ENCODE assay signal across 39 cellular contexts in genomic region chr17:36793976-36794375, GRCh38.
"Had no signal": no experiment of that assay in that cellular context is flagged by ENCODE, and none has a peak within 500 bp of the region (broad histone marks: within the 10 kb centered on the region; RNA-seq: fewer than 3 reads in every experiment).

No MANE protein-coding gene starts in this region.

- H3K4me3 Mint-ChIP-seq: activated naive CD4-positive, alpha-beta T cell treated with anti-CD3 and anti-CD28 coated beads for 36 hours; activated naive CD4-positive, alpha-beta T cell treated with anti-CD3 and anti-CD28 coated beads, Interleukin-2, amount 10 ng/mL, durations not matched to agents 7 days and 5 days; activated naive CD4-positive, alpha-beta T cell treated with anti-CD3 and anti-CD28 coated beads, Interleukin-2, amount 50 U/mL, for 24 hours; activated naive CD8-positive, alpha-beta T cell; activated naive CD8-positive, alpha-beta T cell treated with anti-CD3 and anti-CD28 coated beads for 36 hours; activated naive CD8-positive, alpha-beta T cell treated with anti-CD3 and anti-CD28 coated beads, Interleukin-2, amount 10 ng/mL, durations not matched to agents 7 days and 5 days; activated naive CD8-positive, alpha-beta T cell treated with anti-CD3 and anti-CD28 coated beads, Interleukin-2, amount 50 U/mL, for 24 hours; activated T-cell treated with anti-CD3 and anti-CD28 coated beads, Interleukin-2, amount 50 U/mL, for 24 hours; activated T-cell treated with anti-CD3 and anti-CD28 coated beads, Interleukin-2, amount 50 U/mL, for 4 hours; activated T-cell treated with anti-CD3 and anti-CD28 coated beads, Interleukin-2, amount 50 U/mL, for 72 hours; activated T-helper 1 cell treated with anti-CD3 and anti-CD28 coated beads, Interleukin-12 subunit alpha, Interleukin-12 subunit beta, Interleukin-2, Interleukin-4 antibody, amounts not matched to agents 30 ng/mL and 10 ng/mL and 1 ng/mL, durations not matched to agents 14 hours and 24 hours and 36 hours; activated T-helper 17 cell treated with anti-CD3 and anti-CD28 coated beads, Interleukin-2, amount 50 U/mL, for 72 hours; brain; central memory CD8-positive, alpha-beta T cell had no signal

- H3K4me1 ChIP-seq: adrenal gland, ascending aorta, body of pancreas, breast epithelium had no signal

- H3K9me3 Mint-ChIP-seq: activated naive CD4-positive, alpha-beta T cell treated with anti-CD3 and anti-CD28 coated beads for 36 hours; activated naive CD4-positive, alpha-beta T cell treated with anti-CD3 and anti-CD28 coated beads, Interleukin-2, amount 10 ng/mL, durations not matched to agents 7 days and 5 days; activated naive CD4-positive, alpha-beta T cell treated with anti-CD3 and anti-CD28 coated beads, Interleukin-2, amount 50 U/mL, for 72 hours; activated naive CD8-positive, alpha-beta T cell treated with anti-CD3 and anti-CD28 coated beads, Interleukin-2, amount 10 ng/mL, durations not matched to agents 7 days and 5 days; activated naive CD8-positive, alpha-beta T cell treated with anti-CD3 and anti-CD28 coated beads, Interleukin-2, amount 50 U/mL, for 24 hours; activated T-cell treated with anti-CD3 and anti-CD28 coated beads, Interleukin-2, amount 50 U/mL, for 24 hours; activated T-cell treated with anti-CD3 and anti-CD28 coated beads, Interleukin-2, amount 50 U/mL, for 4 hours; activated T-cell treated with anti-CD3 and anti-CD28 coated beads, Interleukin-2, amount 50 U/mL, for 72 hours; activated T-helper 1 cell treated with anti-CD3 and anti-CD28 coated beads, Interleukin-12 subunit alpha, Interleukin-12 subunit beta, Interleukin-2, Interleukin-4 antibody, amounts not matched to agents 30 ng/mL and 10 ng/mL and 1 ng/mL, durations not matched to agents 14 hours and 24 hours and 36 hours; activated T-helper 17 cell treated with anti-CD3 and anti-CD28 coated beads, Interleukin-2, amount 50 U/mL, for 72 hours; activated T-helper 2 cell treated with anti-CD3 and anti-CD28 coated beads, Interferon-gamma antibody, Interleukin-2, Interleukin-4, amounts not matched to agents 10 μg/mL and 5 μg/mL and 100 μg/mL, durations not matched to agents 14 hours and 24 hours and 36 hours; central memory CD8-positive, alpha-beta T cell had no signal

- ATAC-seq: activated naive CD4-positive, alpha-beta T cell treated with anti-CD3 and anti-CD28 coated beads, Interleukin-2, amount 50 U/mL, for 72 hours; activated naive CD8-positive, alpha-beta T cell treated with anti-CD3 and anti-CD28 coated beads, Interleukin-2, amount 50 U/mL, for 24 hours; activated T-cell treated with anti-CD3 and anti-CD28 coated beads, Interleukin-2, amount 50 U/mL, for 4 hours; activated T-cell treated with anti-CD3 and anti-CD28 coated beads, Interleukin-2, amount 50 U/mL, for 72 hours; activated T-helper 17 cell treated with anti-CD3 and anti-CD28 coated beads, Interleukin-2, amount 50 U/mL, for 72 hours; body of pancreas had no signal

- H3K36me3 Mint-ChIP-seq: activated naive CD4-positive, alpha-beta T cell treated with anti-CD3 and anti-CD28 coated beads, Interleukin-2, amount 10 ng/mL, durations not matched to agents 7 days and 5 days; activated naive CD4-positive, alpha-beta T cell treated with anti-CD3 and anti-CD28 coated beads, Interleukin-2, amount 50 U/mL, for 72 hours; activated naive CD8-positive, alpha-beta T cell; activated naive CD8-positive, alpha-beta T cell treated with anti-CD3 and anti-CD28 coated beads for 36 hours; activated naive CD8-positive, alpha-beta T cell treated with anti-CD3 and anti-CD28 coated beads, Interleukin-2, amount 10 ng/mL, durations not matched to agents 7 days and 5 days; brain had no signal

- H3K9me3 ChIP-seq: adrenal gland, ascending aorta had no signal

- FAIRE-seq: astrocyte, bronchial epithelial cell had no signal

- H3K4me1 Mint-ChIP-seq: activated naive CD4-positive, alpha-beta T cell treated with anti-CD3 and anti-CD28 coated beads, Interleukin-2, amount 10 ng/mL, durations not matched to agents 7 days and 5 days; activated naive CD4-positive, alpha-beta T cell treated with anti-CD3 and anti-CD28 coated beads, Interleukin-2, amount 50 U/mL, for 24 hours; activated naive CD8-positive, alpha-beta T cell treated with anti-CD3 and anti-CD28 coated beads for 36 hours; activated naive CD8-positive, alpha-beta T cell treated with anti-CD3 and anti-CD28 coated beads, Interleukin-2, amount 10 ng/mL, durations not matched to agents 7 days and 5 days; activated naive CD8-positive, alpha-beta T cell treated with anti-CD3 and anti-CD28 coated beads, Interleukin-2, amount 50 U/mL, for 24 hours; activated T-helper 17 cell treated with anti-CD3 and anti-CD28 coated beads, Interleukin-2, amount 50 U/mL, for 72 hours; central memory CD8-positive, alpha-beta T cell had no signal

- H3K27ac Mint-ChIP-seq: activated naive CD4-positive, alpha-beta T cell treated with anti-CD3 and anti-CD28 coated beads for 36 hours; activated naive CD4-positive, alpha-beta T cell treated with anti-CD3 and anti-CD28 coated beads, Interleukin-2, amount 10 ng/mL, durations not matched to agents 7 days and 5 days; activated naive CD4-positive, alpha-beta T cell treated with anti-CD3 and anti-CD28 coated beads, Interleukin-2, amount 50 U/mL, for 24 hours; activated naive CD4-positive, alpha-beta T cell treated with anti-CD3 and anti-CD28 coated beads, Interleukin-2, amount 50 U/mL, for 72 hours; activated naive CD8-positive, alpha-beta T cell; activated naive CD8-positive, alpha-beta T cell treated with anti-CD3 and anti-CD28 coated beads for 36 hours; activated naive CD8-positive, alpha-beta T cell treated with anti-CD3 and anti-CD28 coated beads, Interleukin-2, amount 10 ng/mL, durations not matched to agents 7 days and 5 days; activated naive CD8-positive, alpha-beta T cell treated with anti-CD3 and anti-CD28 coated beads, Interleukin-2, amount 50 U/mL, for 24 hours; activated T-cell treated with anti-CD3 and anti-CD28 coated beads, Interleukin-2, amount 50 U/mL, for 24 hours; activated T-cell treated with anti-CD3 and anti-CD28 coated beads, Interleukin-2, amount 50 U/mL, for 72 hours; activated T-helper 1 cell treated with anti-CD3 and anti-CD28 coated beads, Interleukin-12 subunit alpha, Interleukin-12 subunit beta, Interleukin-2, Interleukin-4 antibody, amounts not matched to agents 30 ng/mL and 10 ng/mL and 1 ng/mL, durations not matched to agents 14 hours and 24 hours and 36 hours; activated T-helper 17 cell treated with anti-CD3 and anti-CD28 coated beads, Interleukin-2, amount 50 U/mL, for 72 hours; activated T-helper 2 cell treated with anti-CD3 and anti-CD28 coated beads, Interferon-gamma antibody, Interleukin-2, Interleukin-4, amounts not matched to agents 10 μg/mL and 5 μg/mL and 100 μg/mL, durations not matched to agents 14 hours and 24 hours and 36 hours; brain had no signal

- DNase-seq: activated effector memory CD4-positive, alpha-beta T cell treated with anti-CD3 and anti-CD28 coated beads, Interleukin-2, amount 50 U/mL, for 16 hours; activated effector memory CD4-positive, alpha-beta T cell treated with Interleukin-2 at 50 U/mL for 16 hours; activated gamma-delta T cell; activated gamma-delta T cell treated with Interleukin-2 at 50 U/mL for 16 hours; activated naive CD4-positive, alpha-beta T cell; activated naive CD4-positive, alpha-beta T cell treated with anti-CD3 and anti-CD28 coated beads for 36 hours; activated naive CD4-positive, alpha-beta T cell treated with anti-CD3 and anti-CD28 coated beads, Interleukin-2, amount 10 ng/mL, durations not matched to agents 7 days and 5 days; activated naive CD4-positive, alpha-beta T cell treated with anti-CD3 and anti-CD28 coated beads, Interleukin-2, amount 50 U/mL, for 16 hours; activated naive CD4-positive, alpha-beta T cell treated with Interleukin-2 at 50 U/mL for 16 hours; activated naive CD8-positive, alpha-beta T cell treated with anti-CD3 and anti-CD28 coated beads for 36 hours; activated naive CD8-positive, alpha-beta T cell treated with anti-CD3 and anti-CD28 coated beads, Interleukin-2, amount 10 ng/mL, durations not matched to agents 7 days and 5 days; activated naive CD8-positive, alpha-beta T cell treated with anti-CD3 and anti-CD28 coated beads, Interleukin-2, amount 50 U/mL, for 24 hours; activated T-cell treated with anti-CD3 and anti-CD28 coated beads, Interleukin-2, amount 50 U/mL, for 24 hours; activated T-cell treated with anti-CD3 and anti-CD28 coated beads, Interleukin-2, amount 50 U/mL, for 4 hours; activated T-cell treated with anti-CD3 and anti-CD28 coated beads, Interleukin-2, amount 50 U/mL, for 48 hours; activated T-cell treated with anti-CD3 and anti-CD28 coated beads, Interleukin-2, amount 50 U/mL, for 72 hours; adrenal gland; amniotic stem cell; amygdala; anterior cingulate cortex; aorta; body of pancreas; brain microvascular endothelial cell; caudate nucleus; central memory CD4-positive, alpha-beta T cell; cerebellar nuclear complex had no signal

- H3K27me3 ChIP-seq: ascending aorta, body of pancreas, cardiac muscle cell had no signal

- H3K27ac ChIP-seq: adrenal gland, ascending aorta, body of pancreas, brain microvascular endothelial cell, breast epithelium, cardiac muscle cell had no signal

- H3K36me3 ChIP-seq: adrenal gland, ascending aorta, brain microvascular endothelial cell, breast epithelium, cardiac muscle cell had no signal

- H3K4me3 ChIP-seq: adrenal gland, ascending aorta, body of pancreas, breast epithelium, cardiac muscle cell had no signal
